Comparison of ENCODE assay signal across 12 cellular contexts in the genomic region with DNA sequence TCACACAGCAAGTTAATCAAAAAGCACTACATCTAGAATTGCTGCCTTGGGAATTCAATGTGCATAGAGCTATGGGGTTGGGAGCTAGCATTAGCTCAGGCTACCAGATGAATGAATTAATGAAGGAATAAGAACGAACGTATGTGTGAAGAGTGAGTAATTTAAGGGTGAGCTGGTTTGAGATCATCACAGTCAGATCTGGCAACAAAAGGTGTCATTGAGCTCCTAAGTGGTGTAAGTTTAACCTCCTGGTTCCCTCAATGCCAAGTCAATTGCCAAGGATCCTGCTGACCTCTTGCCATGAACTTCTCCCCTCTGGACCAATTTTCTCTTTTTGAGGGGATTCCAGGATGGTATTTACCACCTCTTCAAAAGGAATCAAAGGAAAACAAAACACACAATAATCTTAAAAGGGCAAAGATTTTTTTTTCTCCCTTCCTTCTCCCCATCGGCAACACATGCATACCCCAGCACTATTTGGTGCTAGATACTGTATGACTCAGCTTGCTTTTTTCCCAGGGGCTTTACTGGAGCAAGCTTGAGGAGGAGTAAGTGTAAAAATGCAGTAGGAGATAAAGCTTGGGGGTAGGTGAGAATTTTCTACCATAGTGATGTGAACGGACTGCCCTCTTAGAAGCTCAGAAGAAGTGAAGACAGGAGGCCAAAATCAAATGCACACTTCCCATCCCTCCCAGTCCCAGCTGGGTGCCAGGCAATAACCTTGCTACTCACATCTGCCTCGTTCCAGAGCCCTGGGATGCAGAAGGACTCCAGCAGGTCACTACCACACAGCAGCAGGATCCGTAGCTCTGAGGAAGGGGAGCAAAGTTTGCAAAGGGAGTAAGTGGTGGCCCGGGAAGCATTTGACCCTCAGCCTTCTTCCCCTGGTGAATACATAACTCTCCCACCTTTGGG.
DNase-seq lines count a peak whose midpoint lies in the region; ATAC-seq and TF ChIP-seq lines count a peak whose summit lies in the region.
"Had no signal": no experiment of that assay in that cellular context is flagged by ENCODE, and none has a peak within 500 bp of the region (broad histone marks: within the 10 kb centered on the region; RNA-seq: fewer than 3 reads in every experiment).

No MANE protein-coding gene starts in this region.

- H3K4me3 ChIP-seq in fibroblast of the aortic adventitia (ENCODE audit: low read depth, low read length), result peak overlapping the region; percentile 5
- H3K4me3 ChIP-seq in sigmoid colon, result no peak overlapping the region
- H3K4me3 ChIP-seq: ascending aorta, esophagus squamous epithelium had no signal

- H3K27ac ChIP-seq in sigmoid colon, result peak overlapping the region in 3 of 4 donors; percentile 69 to 77 (median 69)

- H3K4me1 ChIP-seq in sigmoid colon, result peaks cover 0 to 49% (median 42%) of the 10 kb centered on the region in 4 donors

- intact Hi-C loops in sigmoid colon (cut with DNase I) (loop anchor here (2.0 kb wide), 1 partner anchor 315 kb away; no protein-coding TSS in a partner anchor), left colon (cut with DNase I, micrococcal nuclease) (no loop called here)

- H3K9me3 ChIP-seq in sigmoid colon, result no peaks in the 10 kb centered on the region
- H3K9me3 ChIP-seq: ascending aorta, esophagus squamous epithelium had no signal

- TF ChIP-seq CTCF in fibroblast of the aortic adventitia (IDR thresholded peaks at IDR 0.05; ENCODE audit: insufficient read depth, low read length) (no peak), sigmoid colon (IDR thresholded peaks at IDR 0.05) (no peak)

- WGBS in sigmoid colon, 2 donors, result 74 to 87% methylated on average over 7 of the region's 7 CpGs

- TF ChIP-seq EP300 in sigmoid colon (IDR thresholded peaks at IDR 0.05), result no peak

- H3K36me3 ChIP-seq in sigmoid colon, result no peaks in the 10 kb centered on the region
- H3K36me3 ChIP-seq: ascending aorta, esophagus squamous epithelium had no signal

- no peaks in the 10 kb centered on the region for H3K27me3 ChIP-seq in sigmoid colon
- H3K27me3 ChIP-seq: ascending aorta, esophagus squamous epithelium had no signal

- DNase-seq in ELR (ENCODE audit: low read depth), result peak; percentile 83
- peak; percentile 73 for DNase-seq in RPMI7951 (ENCODE audit: low read depth)
- peak; percentile 84 for DNase-seq in fibroblast of the aortic adventitia (ENCODE audit: low read depth)
- no peak for DNase-seq in sigmoid colon
- no peak for DNase-seq in left colon
- DNase-seq in AG08396 (ENCODE audit: low spot score), result no peak
- no peak for DNase-seq in NCI-H748 (lab: John Stamatoyannopoulos, UW; ENCODE audit: unreplicated experiment)
- DNase-seq: activated CD8-positive, alpha-beta memory T cell treated with anti-CD3 and anti-CD28 coated beads, Interleukin-2, amount 50 U/mL, for 48 hours; esophagus squamous epithelium; NCI-H187 had no signal

- ATAC-seq in GM21526 (IDR thresholded peaks at IDR 0.05; ENCODE audit: low FRiP score, unreplicated experiment) (no peak), left colon (no peak)

- TF ChIP-seq POLR2A in sigmoid colon (IDR thresholded peaks at IDR 0.05), result no peak

Comparison
In these comparisons a context has a peak if more than half of its experiments do, and no peak if none do; other contexts are left out.
1. DNase-seq: peak in ELR (single experiment), RPMI7951 (single experiment) and fibroblast of the aortic adventitia (single experiment); none in sigmoid colon (single experiment), left colon (0 of 2), AG08396 (single experiment) and NCI-H748 (single experiment).